In the genomic region with DNA sequence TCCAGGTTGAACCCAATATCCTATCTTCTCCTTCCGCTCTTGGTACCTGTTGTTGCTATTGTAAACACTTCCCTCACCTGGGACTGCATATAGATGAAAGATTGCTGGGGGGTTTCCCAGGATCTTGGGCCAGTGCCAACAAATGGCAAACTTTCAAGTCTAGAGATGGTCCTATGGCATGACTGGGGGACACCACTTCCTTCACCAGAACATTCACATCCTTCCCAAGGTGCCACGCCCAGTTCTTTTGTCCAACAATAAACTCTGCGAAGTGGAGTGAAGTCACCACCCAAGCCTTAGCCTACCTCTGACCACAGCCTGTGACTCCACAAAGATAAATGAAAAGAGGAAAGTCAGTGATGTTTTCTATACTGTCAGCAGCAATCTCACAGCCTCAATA, we compare ENCODE assay signal across 13 cellular contexts. TPM values are rescaled to one million over a fixed set of nuclear protein-coding genes. Genes with fewer than 3 reads are reported as not detected.
DNase-seq lines count a peak whose midpoint lies in the region; ATAC-seq and TF ChIP-seq lines count a peak whose summit lies in the region.
"Had no signal": no experiment of that assay in that cellular context is flagged by ENCODE, and none has a peak within 500 bp of the region (broad histone marks: within the 10 kb centered on the region; RNA-seq: fewer than 3 reads in every experiment).

No MANE protein-coding gene starts in this region.

- H3K9me3 Mint-ChIP-seq in activated naive CD4-positive, alpha-beta T cell treated with anti-CD3 and anti-CD28 coated beads, Interleukin-2, amount 10 ng/mL, durations not matched to agents 7 days and 5 days = no peaks in the 10 kb centered on the region
- H3K9me3 Mint-ChIP-seq in natural killer cell treated with Interleukin-12 subunit alpha and Interleukin-12 subunit beta and Interleukin-15 and Interleukin-18, amount 100 ng/mL, for 72 hours = no peaks in the 10 kb centered on the region

- peak; percentile 48 for DNase-seq in Daoy (ENCODE audit: low read depth)
- DNase-seq in T-helper 1 cell = peak in 4 of 5 donors; percentile 3 to 33 (median 20)
- DNase-seq in activated naive CD4-positive, alpha-beta T cell treated with anti-CD3 and anti-CD28 coated beads, Interleukin-2, amount 10 ng/mL, durations not matched to agents 7 days and 5 days = peak; percentile 60
- DNase-seq in natural killer cell treated with Interleukin-12 subunit alpha and Interleukin-12 subunit beta and Interleukin-15 and Interleukin-18, amount 100 ng/mL, for 72 hours (ENCODE audit: low spot score) = no peak
- DNase-seq in stimulated activated CD4-positive, alpha-beta T cell treated with anti-CD3 and anti-CD28 coated beads, Interleukin-12 subunit alpha, Interleukin-12 subunit beta, amount 100 ng/mL, for 4 hours = no peak
- DNase-seq in hepatocyte (ENCODE audit: low spot score) = no peak
- DNase-seq: activated gamma-delta T cell, EL, NCI-H1417 treated with DMSO at 0.1 percent for 48 hours, NCI-H2227 treated with DMSO at 0.1 percent for 48 hours had no signal

- no peaks in the 10 kb centered on the region for H3K4me1 ChIP-seq in hepatocyte (ENCODE audit: insufficient read depth)

- no peaks in the 10 kb centered on the region for H3K9me2 ChIP-seq in hepatocyte (replicated peaks; ENCODE audit: insufficient read depth)

- no peak for TF ChIP-seq CTCF in hepatocyte (IDR thresholded peaks at IDR 0.05; ENCODE audit: poor library complexity)

- ATAC-seq in natural killer cell treated with Interleukin-12 subunit alpha and Interleukin-12 subunit beta and Interleukin-15 and Interleukin-18, amount 100 ng/mL, for 72 hours = peak in 1 of 2 donors; percentile 64
- no peak for ATAC-seq in HG03196 (IDR thresholded peaks at IDR 0.05; ENCODE audit: unreplicated experiment)
- ATAC-seq: HCT116 had no signal

- H3K27ac ChIP-seq in hepatocyte = no peak overlapping the region

- H3K4me2 ChIP-seq in hepatocyte = no peak overlapping the region

- CTCF ChIA-PET in activated naive CD4-positive, alpha-beta T cell treated with anti-CD3 and anti-CD28 coated beads, Interleukin-2, amount 10 ng/mL, durations not matched to agents 7 days and 5 days (lab: Charles Lee) = no interaction called here

- no peaks in the 10 kb centered on the region for H3K9me3 ChIP-seq in hepatocyte (ENCODE audit: low read depth)
- H3K9me3 ChIP-seq: BLaER1 treated with 17β-estradiol and CSF1 and Interleukin-3, amounts not matched to agents 10 nM and 100 nM had no signal

- peaks cover 32% of the 10 kb centered on the region for H3K4me1 Mint-ChIP-seq in activated naive CD4-positive, alpha-beta T cell treated with anti-CD3 and anti-CD28 coated beads, Interleukin-2, amount 10 ng/mL, durations not matched to agents 7 days and 5 days
- peaks cover 29 to 31% of the 10 kb centered on the region in 2 donors for H3K4me1 Mint-ChIP-seq in natural killer cell treated with Interleukin-12 subunit alpha and Interleukin-12 subunit beta and Interleukin-15 and Interleukin-18, amount 100 ng/mL, for 72 hours (ENCODE audit: low read depth in 2 of 2)

- peaks cover 2% of the 10 kb centered on the region for H4K20me1 ChIP-seq in hepatocyte (ENCODE audit: insufficient read depth, poor library complexity, severe bottlenecking)

- no peaks in the 10 kb centered on the region for H3K79me2 ChIP-seq in hepatocyte

- no peaks in the 10 kb centered on the region for H3K27me3 Mint-ChIP-seq in activated naive CD4-positive, alpha-beta T cell treated with anti-CD3 and anti-CD28 coated beads, Interleukin-2, amount 10 ng/mL, durations not matched to agents 7 days and 5 days
- H3K27me3 Mint-ChIP-seq in natural killer cell treated with Interleukin-12 subunit alpha and Interleukin-12 subunit beta and Interleukin-15 and Interleukin-18, amount 100 ng/mL, for 72 hours = no peaks in the 10 kb centered on the region

- no peak overlapping the region for H3K4me3 ChIP-seq in hepatocyte
- H3K4me3 ChIP-seq: BLaER1 treated with 17β-estradiol and CSF1 and Interleukin-3, amounts not matched to agents 10 nM and 100 nM had no signal

- no peak overlapping the region for H3K4me3 Mint-ChIP-seq in activated naive CD4-positive, alpha-beta T cell treated with anti-CD3 and anti-CD28 coated beads, Interleukin-2, amount 10 ng/mL, durations not matched to agents 7 days and 5 days
- H3K4me3 Mint-ChIP-seq in natural killer cell treated with Interleukin-12 subunit alpha and Interleukin-12 subunit beta and Interleukin-15 and Interleukin-18, amount 100 ng/mL, for 72 hours = peak overlapping the region; percentile 58

- H3K36me3 Mint-ChIP-seq in activated naive CD4-positive, alpha-beta T cell treated with anti-CD3 and anti-CD28 coated beads, Interleukin-2, amount 10 ng/mL, durations not matched to agents 7 days and 5 days = peaks cover 26% of the 10 kb centered on the region
- H3K36me3 Mint-ChIP-seq in natural killer cell treated with Interleukin-12 subunit alpha and Interleukin-12 subunit beta and Interleukin-15 and Interleukin-18, amount 100 ng/mL, for 72 hours = peaks cover 4% of the 10 kb centered on the region

- no peak overlapping the region for H2AFZ ChIP-seq in hepatocyte

- WGBS in hepatocyte (ENCODE audit: low lambda C conversion rate, missing lambda C conversion rate) = 95% methylated on average over 3 of the region's 3 CpGs

- H3K36me3 ChIP-seq in hepatocyte (replicated peaks; ENCODE audit: insufficient read depth, low read depth) = no peaks in the 10 kb centered on the region

- peak overlapping the region; percentile 78 for H3K27ac Mint-ChIP-seq in activated naive CD4-positive, alpha-beta T cell treated with anti-CD3 and anti-CD28 coated beads, Interleukin-2, amount 10 ng/mL, durations not matched to agents 7 days and 5 days
- H3K27ac Mint-ChIP-seq in natural killer cell treated with Interleukin-12 subunit alpha and Interleukin-12 subunit beta and Interleukin-15 and Interleukin-18, amount 100 ng/mL, for 72 hours = peak overlapping the region; percentile 52 to 68

- H3K27me3 ChIP-seq in hepatocyte = no peaks in the 10 kb centered on the region
- H3K27me3 ChIP-seq: BLaER1 treated with 17β-estradiol and CSF1 and Interleukin-3, amounts not matched to agents 10 nM and 100 nM had no signal

RNA-seq across cellular contexts. Expression of a gene that starts 34.4 kb away (rescaled TPM):
- 1.0 and 1.3 TPM in 2 replicates for total RNA-seq in Daoy (2014; rRNA removed; shearing (Covaris generic))
- 100 to 1,000 TPM; 143 to 174 TPM for total RNA-seq in natural killer cell treated with Interleukin-12 subunit alpha and Interleukin-12 subunit beta and Interleukin-15 and Interleukin-18, amount 100 ng/mL, for 72 hours
- 5.1 and 6.6 TPM in 2 replicates for total RNA-seq in hepatocyte
- 3.0 and 6.5 TPM in 2 replicates for polyA plus RNA-seq in hepatocyte

Comparison
In these comparisons a context has a peak if more than half of its experiments do, and no peak if none do; other contexts are left out.
1. DNase-seq: peak in Daoy (single experiment), T-helper 1 cell (4 of 5) and activated naive CD4-positive, alpha-beta T cell treated with anti-CD3 and anti-CD28 coated beads, Interleukin-2, amount 10 ng/mL, durations not matched to agents 7 days and 5 days (single experiment); none in natural killer cell treated with Interleukin-12 subunit alpha and Interleukin-12 subunit beta and Interleukin-15 and Interleukin-18, amount 100 ng/mL, for 72 hours (single experiment), stimulated activated CD4-positive, alpha-beta T cell treated with anti-CD3 and anti-CD28 coated beads, Interleukin-12 subunit alpha, Interleukin-12 subunit beta, amount 100 ng/mL, for 4 hours (single experiment) and hepatocyte (single experiment).
2. RNA of a gene that starts 34.4 kb away (total RNA-seq): 143 to 174 TPM in natural killer cell treated with Interleukin-12 subunit alpha and Interleukin-12 subunit beta and Interleukin-15 and Interleukin-18, amount 100 ng/mL, for 72 hours; 5.1 to 6.6 TPM in hepatocyte and 1.0 to 1.3 TPM in Daoy; every median in the first group is over 10 times any median in the second.